26 cellular contexts compared by ENCODE assay signal in the genomic region with DNA sequence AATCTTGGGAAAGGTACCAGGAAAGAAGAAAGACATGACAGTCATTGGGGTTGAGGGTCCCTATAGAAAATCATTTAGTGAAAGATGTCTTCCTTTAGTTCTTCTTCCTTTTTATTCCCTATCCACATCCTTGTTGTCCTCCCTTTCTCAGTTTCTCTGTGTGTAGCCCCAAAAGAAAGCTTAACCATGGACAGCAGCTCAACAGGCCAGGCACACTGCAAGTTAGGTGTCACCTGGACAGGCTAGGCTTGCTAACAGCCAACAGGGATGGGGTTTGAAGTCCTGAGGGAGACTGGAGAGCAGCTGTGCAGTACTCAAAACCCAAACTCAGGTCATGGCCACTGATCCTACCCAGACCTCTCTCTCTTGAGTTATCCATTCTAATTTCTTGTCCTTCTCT.
"Had no signal": no experiment of that assay in that cellular context is flagged by ENCODE, and none has a peak within 500 bp of the region (broad histone marks: within the 10 kb centered on the region; RNA-seq: fewer than 3 reads in every experiment).

No MANE protein-coding gene starts in this region.

- H3K4me3 ChIP-seq: MG63 had no signal

- H3K36me3 Mint-ChIP-seq: activated CD4-positive, alpha-beta memory T cell treated with anti-CD3 and anti-CD28 coated beads for 36 hours; activated naive CD4-positive, alpha-beta T cell treated with anti-CD3 and anti-CD28 coated beads, Interleukin-2, amount 50 U/mL, for 72 hours; brain; T-cell had no signal

- H3K4me1 Mint-ChIP-seq: activated B cell treated with CpG ODN at 0.5 μM for 24 hours; activated CD4-positive, alpha-beta T cell treated with anti-CD3 and anti-CD28 coated beads, Interleukin-2, amount 10 ng/mL, durations not matched to agents 7 days and 5 days; activated naive CD8-positive, alpha-beta T cell treated with anti-CD3 and anti-CD28 coated beads, Interleukin-2, amount 50 U/mL, for 24 hours; central memory CD8-positive, alpha-beta T cell; T-cell had no signal

- FAIRE-seq: astrocyte, RCC 7860, TTC549 had no signal

- H3K27me3 Mint-ChIP-seq: activated B cell treated with CpG ODN at 0.5 μM for 24 hours; activated CD4-positive, alpha-beta memory T cell treated with anti-CD3 and anti-CD28 coated beads for 36 hours; activated CD4-positive, alpha-beta T cell treated with anti-CD3 and anti-CD28 coated beads, Interleukin-2, amount 10 ng/mL, durations not matched to agents 7 days and 5 days; activated naive CD8-positive, alpha-beta T cell treated with anti-CD3 and anti-CD28 coated beads, Interleukin-2, amount 50 U/mL, for 24 hours; central memory CD8-positive, alpha-beta T cell; T-cell had no signal

- ATAC-seq: activated naive CD4-positive, alpha-beta T cell treated with anti-CD3 and anti-CD28 coated beads, Interleukin-2, amount 50 U/mL, for 72 hours; activated naive CD8-positive, alpha-beta T cell treated with anti-CD3 and anti-CD28 coated beads, Interleukin-2, amount 50 U/mL, for 24 hours; activated T-cell treated with anti-CD3 and anti-CD28 coated beads, Interleukin-2, amount 50 U/mL, for 4 hours; T-cell had no signal

- H3K27ac Mint-ChIP-seq: activated B cell treated with CpG ODN at 0.5 μM for 24 hours; activated CD4-positive, alpha-beta memory T cell treated with anti-CD3 and anti-CD28 coated beads for 36 hours; activated CD4-positive, alpha-beta T cell treated with anti-CD3 and anti-CD28 coated beads, Interleukin-2, amount 10 ng/mL, durations not matched to agents 7 days and 5 days; activated naive CD4-positive, alpha-beta T cell treated with anti-CD3 and anti-CD28 coated beads, Interleukin-2, amount 50 U/mL, for 72 hours; activated naive CD8-positive, alpha-beta T cell treated with anti-CD3 and anti-CD28 coated beads, Interleukin-2, amount 50 U/mL, for 24 hours; T-cell had no signal

- H3K36me3 ChIP-seq: MG63 had no signal

- H3K27me3 ChIP-seq: MG63 had no signal

- H3K4me3 Mint-ChIP-seq: activated B cell treated with CpG ODN at 0.5 μM for 24 hours; activated CD4-positive, alpha-beta memory T cell treated with anti-CD3 and anti-CD28 coated beads for 36 hours; activated CD4-positive, alpha-beta T cell treated with anti-CD3 and anti-CD28 coated beads, Interleukin-2, amount 10 ng/mL, durations not matched to agents 7 days and 5 days; activated naive CD8-positive, alpha-beta T cell treated with anti-CD3 and anti-CD28 coated beads, Interleukin-2, amount 50 U/mL, for 24 hours; activated T-cell treated with anti-CD3 and anti-CD28 coated beads, Interleukin-2, amount 50 U/mL, for 4 hours; brain; central memory CD8-positive, alpha-beta T cell; T-cell had no signal

- H3K9me3 Mint-ChIP-seq: activated B cell treated with CpG ODN at 0.5 μM for 24 hours; activated CD4-positive, alpha-beta T cell treated with anti-CD3 and anti-CD28 coated beads, Interleukin-2, amount 10 ng/mL, durations not matched to agents 7 days and 5 days; brain had no signal

- DNase-seq: activated B cell treated with CpG ODN at 0.5 μM for 24 hours; activated CD4-positive, alpha-beta memory T cell treated with anti-CD3 and anti-CD28 coated beads for 36 hours; activated CD4-positive, alpha-beta T cell treated with anti-CD3 and anti-CD28 coated beads, Interleukin-2, amount 10 ng/mL, durations not matched to agents 7 days and 5 days; activated CD8-positive, alpha-beta memory T cell treated with anti-CD3 and anti-CD28 coated beads for 24 hours; activated effector memory CD4-positive, alpha-beta T cell treated with anti-CD3 and anti-CD28 coated beads, Interleukin-2, amount 50 U/mL, for 16 hours; activated naive CD4-positive, alpha-beta T cell treated with Interleukin-2 at 50 U/mL for 16 hours; activated naive CD8-positive, alpha-beta T cell treated with anti-CD3 and anti-CD28 coated beads, Interleukin-2, amount 50 U/mL, for 24 hours; activated T-cell treated with anti-CD3 and anti-CD28 coated beads, Interleukin-2, amount 50 U/mL, for 4 hours; amniotic stem cell; NCI-H1105; NCI-H1436 treated with DMSO at 0.1 percent for 48 hours; NCI-H187; NCI-H2081; NCI-H69; NK-92 treated with Interleukin-12 subunit alpha and Interleukin-12 subunit beta, amount 100 ng/mL, for 24 hours; SHP77; T-cell; T-helper 2 cell; T1000 had no signal
